Comparison of ENCODE assay signal across 25 cellular contexts in the genomic region with DNA sequence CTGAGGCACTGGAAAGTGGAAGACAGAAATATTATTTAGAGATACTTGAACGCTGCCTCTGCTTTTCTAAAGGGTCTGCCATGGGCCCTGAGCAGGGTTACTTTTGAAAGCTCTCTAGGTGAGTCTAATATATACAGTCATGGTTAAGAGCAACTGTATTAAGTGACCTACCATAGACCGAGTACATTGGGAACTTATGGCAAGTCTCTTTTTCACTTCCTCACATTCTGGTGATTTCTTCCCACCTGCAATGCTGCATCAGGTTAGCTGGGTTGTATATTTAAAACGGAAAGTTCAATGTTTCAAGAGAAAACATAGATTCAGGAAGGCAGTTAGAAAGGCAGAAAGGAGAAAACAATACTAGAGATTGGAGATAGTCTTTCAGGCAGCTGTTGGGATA.
DNase-seq lines count a peak whose midpoint lies in the region; ATAC-seq and TF ChIP-seq lines count a peak whose summit lies in the region.
"Had no signal": no experiment of that assay in that cellular context is flagged by ENCODE, and none has a peak within 500 bp of the region (broad histone marks: within the 10 kb centered on the region; RNA-seq: fewer than 3 reads in every experiment).

No MANE protein-coding gene starts in this region.

- H3K4me3 ChIP-seq in left lung: no peak overlapping the region
- H3K4me3 ChIP-seq: BLaER1 treated with 17β-estradiol and CSF1 and Interleukin-3, amounts not matched to agents 10 nM and 100 nM; cardiac muscle cell; prostate gland; SK-N-MC; vagina had no signal

- H3K36me3 ChIP-seq in left lung: no peaks in the 10 kb centered on the region
- H3K36me3 ChIP-seq: BLaER1 treated with 17β-estradiol and CSF1 and Interleukin-3, amounts not matched to agents 10 nM and 100 nM; cardiac muscle cell; prostate gland; vagina had no signal

- no peaks in the 10 kb centered on the region for H3K9me3 ChIP-seq in left lung
- H3K9me3 ChIP-seq: BLaER1 treated with 17β-estradiol and CSF1 and Interleukin-3, amounts not matched to agents 10 nM and 100 nM; prostate gland; vagina had no signal

- peaks cover 0 to 6% of the 10 kb centered on the region in 2 donors for H3K27me3 ChIP-seq in left lung
- H3K27me3 ChIP-seq: BLaER1 treated with 17β-estradiol and CSF1 and Interleukin-3, amounts not matched to agents 10 nM and 100 nM; cardiac muscle cell; vagina had no signal

- H3K4me1 ChIP-seq in left lung: peaks cover 0 to 21% of the 10 kb centered on the region in 2 donors
- H3K4me1 ChIP-seq: prostate gland, vagina had no signal

- intact Hi-C loops in head of caudate nucleus (cut with DNase I) (no loop called here), left lung (cut with DNase I) (no loop called here)

- no peak overlapping the region for H3K27ac ChIP-seq in left lung
- H3K27ac ChIP-seq: BLaER1 treated with 17β-estradiol and CSF1 and Interleukin-3, amounts not matched to agents 10 nM and 100 nM; cardiac muscle cell; prostate gland; RWPE1; SK-N-MC; vagina had no signal

- TF ChIP-seq CTCF in left lung (IDR thresholded peaks at IDR 0.05): no peak

- no peak for DNase-seq in NCI-H146 (lab: John Stamatoyannopoulos, UW)
- no peak for DNase-seq in head of caudate nucleus
- DNase-seq in NCI-H1436 treated with DMSO at 0.1 percent for 48 hours (lab: John Stamatoyannopoulos, UW): no peak
- DNase-seq in left lung: no peak
- DNase-seq: activated CD4-positive, alpha-beta T cell treated with anti-CD3 and anti-CD28 coated beads for 48 hours; activated CD8-positive, alpha-beta memory T cell treated with anti-CD3 and anti-CD28 coated beads, Interleukin-2, amount 10 ng/mL, durations not matched to agents 7 days and 5 days; activated naive CD4-positive, alpha-beta T cell treated with anti-CD3 and anti-CD28 coated beads, Interleukin-2, amount 50 U/mL, for 16 hours; anterior cingulate cortex; H9; IMR-90; NCI-H1105 treated with DMSO at 0.1 percent for 48 hours; NCI-H2171 treated with DMSO at 0.1 percent for 48 hours; NCI-H524 treated with DMSO at 0.1 percent for 48 hours; substantia nigra; T-helper 2 cell had no signal

- ATAC-seq in GM18858 (IDR thresholded peaks at IDR 0.05; ENCODE audit: unreplicated experiment): peak; percentile 56
- ATAC-seq in GM21360 (IDR thresholded peaks at IDR 0.05; ENCODE audit: unreplicated experiment): peak; percentile 61
- ATAC-seq in HG02623 (IDR thresholded peaks at IDR 0.05; ENCODE audit: unreplicated experiment): peak; percentile 50
- ATAC-seq in HG03432 (IDR thresholded peaks at IDR 0.05; ENCODE audit: unreplicated experiment): peak; percentile 61
- ATAC-seq in left lung: no peak
- ATAC-seq: activated CD8-positive, alpha-beta memory T cell treated with anti-CD3 and anti-CD28 coated beads, Interleukin-2, amount 10 ng/mL, durations not matched to agents 7 days and 5 days had no signal
